8 cellular contexts compared by ENCODE assay signal in genomic region chr12:6278439-6279255, GRCh38. TPM values are rescaled to one million over a fixed set of nuclear protein-coding genes. Genes with fewer than 3 reads are reported as not detected.
A peak's percentile ranks its signal among the peaks of the same experiment; 100 is the strongest.
DNase-seq lines count a peak whose midpoint lies in the region; ATAC-seq and TF ChIP-seq lines count a peak whose summit lies in the region.

No MANE protein-coding gene starts in this region.

- peak overlapping the region; percentile 55 for H3K27ac Mint-ChIP-seq in activated naive CD8-positive, alpha-beta T cell

- peak overlapping the region; percentile 98 for H2AK5ac ChIP-seq in IMR-90 (ENCODE audit: low read depth, low read length)

- H3K14ac ChIP-seq in IMR-90 (replicated peaks; ENCODE audit: low read depth, low read length), result peak overlapping the region; percentile 37

- POLR2A ChIA-PET in IMR-90 (lab: Charles Lee; ENCODE audit: unreplicated experiment), result no interaction called here

- peaks cover 15% of the 10 kb centered on the region for H3K27me3 Mint-ChIP-seq in activated naive CD8-positive, alpha-beta T cell

- H3K4me3 Mint-ChIP-seq in activated naive CD8-positive, alpha-beta T cell, result peak overlapping the region; percentile 82

- H3K56ac ChIP-seq in IMR-90 (ENCODE audit: extremely low read depth, insufficient read depth, low read length), result no peak overlapping the region

- H4K8ac ChIP-seq in IMR-90 (ENCODE audit: low read depth in 2 of 2, low read length in 2 of 2), result peak overlapping the region; percentile 80 to 83

- peak overlapping the region; percentile 87; the same call in 2 of the 3 replicates for H2BK15ac ChIP-seq in IMR-90 (ENCODE audit: low read depth, low read length)

- peak overlapping the region; percentile 81 for H4K5ac ChIP-seq in IMR-90 (ENCODE audit: low read depth, low read length)

- peak; percentile 83 for TF ChIP-seq RAD21 in IMR-90 (IDR thresholded peaks at IDR 0.05; ENCODE audit: low read length)

- intact Hi-C loops in IMR-90 (cut with micrococcal nuclease), result loop anchor here (1.0 to 2.0 kb wide), 3 partner anchors 48 to 215 kb away; no protein-coding TSS in a partner anchor
- intact Hi-C loops in Right ventricle myocardium inferior (cut with DNase I), result loop anchor here (1.0 to 5.0 kb wide), 3 partner anchors 52 to 206 kb away; no protein-coding TSS in a partner anchor
- intact Hi-C loops in ovary (cut with DNase I), result loop anchor here (2.0 kb wide), 3 partner anchors 50 to 84 kb away; no protein-coding TSS in a partner anchor

- H3K4me1 ChIP-seq in IMR-90 (ENCODE audit: control insufficient read depth, insufficient read depth, low read length), result peaks cover 31% of the 10 kb centered on the region
- peaks cover 8% of the 10 kb centered on the region for H3K4me1 ChIP-seq in ovary (ENCODE audit: insufficient read depth)
- H3K4me1 ChIP-seq in thymus (ENCODE audit: control insufficient read depth, insufficient read depth, low read length), result peaks cover 2% of the 10 kb centered on the region

- H2AK9ac ChIP-seq in IMR-90 (replicated peaks; ENCODE audit: low read depth, low read length, poor library complexity), result peak overlapping the region; percentile 96

- peak overlapping the region; percentile 78; the same call in 1 of the 2 replicates for H3K23ac ChIP-seq in IMR-90 (ENCODE audit: low read depth, low read length)

- TF ChIP-seq CTCF in IMR-90 (conservative IDR thresholded peaks at IDR 0.05; ENCODE audit: low read depth, low read length) (peak; percentile 92), ovary (IDR thresholded peaks at IDR 0.05) (peak; percentile 53 to 99 (median 98))

- dilution Hi-C loops in IMR-90 (cut with HindIII; ENCODE audit: low sequenced_read_pairs, unreplicated experiment), result no loop called here

- peak; percentile 76 for ATAC-seq in GM21390 (IDR thresholded peaks at IDR 0.05; ENCODE audit: unreplicated experiment)
- peak; percentile 81 for ATAC-seq in IMR-90 (ENCODE audit: low read depth)
- peak; percentile 87 for ATAC-seq in SK-N-SH treated with all-trans-retinoic acid at 6 μM for 48 hours
- peak; percentile 95 for ATAC-seq in Right ventricle myocardium inferior

- H4K20me1 ChIP-seq in IMR-90 (ENCODE audit: insufficient read depth, low read length), result no peaks in the 10 kb centered on the region

- peak; percentile 50; the same call in 1 of the 2 replicates for TF ChIP-seq POLR2A in IMR-90 (IDR thresholded peaks at IDR 0.05; ENCODE audit: low read depth, low read length)
- TF ChIP-seq POLR2A in ovary (IDR thresholded peaks at IDR 0.05), result no peak

- H2AFZ ChIP-seq in IMR-90 (replicated peaks; ENCODE audit: low read length, poor library complexity), result peak overlapping the region; percentile 92

- H3K9me3 Mint-ChIP-seq in activated naive CD8-positive, alpha-beta T cell (ENCODE audit: low read depth), result no peaks in the 10 kb centered on the region

- peak overlapping the region; percentile 63 for H3K18ac ChIP-seq in IMR-90 (ENCODE audit: low read depth, low read length)

- H3K4ac ChIP-seq in IMR-90 (ENCODE audit: low read depth, low read length), result peak overlapping the region; percentile 95

- CTCF ChIA-PET in IMR-90 (lab: Yijun Ruan, JAX), result interaction anchor here (0.5 to 3.7 kb wide), 17 partner anchors 23 to 291 kb away, joined by 3 to 29 read pairs (median 3); no protein-coding TSS in a partner anchor

- H3K79me1 ChIP-seq in IMR-90 (ENCODE audit: low read depth in 1 of 2, low read length in 2 of 2), result peaks cover 0 to 6% of the 10 kb centered on the region in 2 experiments; a peak in 1 of 4 replicates

- H3K27me3 ChIP-seq in IMR-90 (ENCODE audit: control insufficient read depth, insufficient read depth, low read length), result no peaks in the 10 kb centered on the region
- no peaks in the 10 kb centered on the region for H3K27me3 ChIP-seq in ovary
- H3K27me3 ChIP-seq in thymus (ENCODE audit: control insufficient read depth, insufficient read depth), result peaks cover 12% of the 10 kb centered on the region

- peak overlapping the region; percentile 92 for H4K91ac ChIP-seq in IMR-90 (ENCODE audit: insufficient read depth, low read depth, low read length)

- peak overlapping the region; percentile 35 for H3K9ac ChIP-seq in IMR-90 (ENCODE audit: low read depth, low read length)

- BruUV-seq in IMR-90 (replicated peaks; lab: Mats Ljungman, UMichigan), result no TSS peak

- H3K9me3 ChIP-seq in IMR-90 (ENCODE audit: control insufficient read depth, insufficient read depth, low read length) (no peaks in the 10 kb centered on the region), ovary (no peaks in the 10 kb centered on the region), thymus (ENCODE audit: control insufficient read depth) (no peaks in the 10 kb centered on the region)

- WGBS in IMR-90 (ENCODE audit: extremely low coverage in 2 of 2, insufficient read length in 1 of 2), 2 experiments, result 14% methylated on average over 44 of the region's 88 CpGs; no CpG with 5 or more reads in 1 of the 2 experiments
- 8 to 24% (median 13%) methylated on average over 44 to 88 of the region's 88 CpGs for WGBS in ovary, 3 donors
- WGBS in thymus, result 11% methylated on average over 87 of the region's 88 CpGs

- no peaks in the 10 kb centered on the region for H3K36me3 ChIP-seq in IMR-90 (ENCODE audit: control insufficient read depth, insufficient read depth, low read length)
- no peaks in the 10 kb centered on the region for H3K36me3 ChIP-seq in ovary
- H3K36me3 ChIP-seq in thymus (ENCODE audit: control insufficient read depth, insufficient read depth), result no peaks in the 10 kb centered on the region

- DNase-seq in DMS 273 (lab: John Stamatoyannopoulos, UW; ENCODE audit: unreplicated experiment) (peak; percentile 88), IMR-90 (peak; percentile 74), Right ventricle myocardium inferior (ENCODE audit: missing footprints) (peak; percentile 92), ovary (peak; percentile 82 to 93 (median 87))

- peak overlapping the region; percentile 56 for H3K4me3 ChIP-seq in IMR-90 (ENCODE audit: insufficient read depth, low read depth, low read length)
- H3K4me3 ChIP-seq in ovary, result peak overlapping the region; percentile 51
- peak overlapping the region; percentile 63 for H3K4me3 ChIP-seq in thymus (ENCODE audit: low read length)

- no peaks in the 10 kb centered on the region for H3K36me3 Mint-ChIP-seq in activated naive CD8-positive, alpha-beta T cell

- peaks cover 30% of the 10 kb centered on the region for H3K9me1 ChIP-seq in IMR-90 (ENCODE audit: insufficient read depth, low read length)

- in situ Hi-C loops in IMR-90 (cut with MboI; ENCODE audit: low sequenced_read_pairs), result loop anchor here (5.0 to 25.0 kb wide), 3 partner anchors 71 to 816 kb away; no protein-coding TSS in a partner anchor

- H3K27ac ChIP-seq in IMR-90 (ENCODE audit: insufficient read depth, low read length) (peak overlapping the region; percentile 78), ovary (peak overlapping the region; percentile 60 to 85), thymus (ENCODE audit: low read depth) (peak overlapping the region; percentile 82)

- peak overlapping the region; percentile 97 for H2BK120ac ChIP-seq in IMR-90 (ENCODE audit: low read depth, low read length)

- peak overlapping the region; percentile 96 for H2BK20ac ChIP-seq in IMR-90 (ENCODE audit: low read depth, low read length)

- peak overlapping the region; percentile 90 for H2BK5ac ChIP-seq in IMR-90 (ENCODE audit: low read depth, low read length, poor library complexity, severe bottlenecking)

- H3K4me1 Mint-ChIP-seq in activated naive CD8-positive, alpha-beta T cell (ENCODE audit: low read depth), result peaks cover 6% of the 10 kb centered on the region

- H3K4me2 ChIP-seq in IMR-90 (ENCODE audit: low read depth, low read length), result peak overlapping the region; percentile 71

- TF ChIP-seq EP300 in ovary (IDR thresholded peaks at IDR 0.05), result no peak

TF ChIP-seq in IMR-90, 13 proteins besides CTCF, POLR2A, EP300 and RAD21 (continues in another document):
- TF ChIP-seq USF2 (IDR thresholded peaks at IDR 0.05; ENCODE audit: low read depth, low read length) (no peak), MAFK (IDR thresholded peaks at IDR 0.05; ENCODE audit: low read depth, low read length) (no peak), FOS (IDR thresholded peaks at IDR 0.05; ENCODE audit: low read depth, low read length) (peak; percentile 95), SMC3 (IDR thresholded peaks at IDR 0.05; ENCODE audit: low read depth, low read length) (peak; percentile 87), MAZ (IDR thresholded peaks at IDR 0.05; ENCODE audit: borderline replicate concordance, low read depth, low read length) (peak; percentile 91), NFE2L2 (IDR thresholded peaks at IDR 0.05; ENCODE audit: low read depth, low read length) (no peak)

TF ChIP-seq in SK-N-SH treated with all-trans-retinoic acid at 6 μM for 48 hours, 23 proteins besides CTCF, POLR2A, EP300 and RAD21:
- TF ChIP-seq ZNF565 (CRISPR knock-in tag; conservative IDR thresholded peaks at IDR 0.05; ENCODE audit: low read depth) (no peak), ZNF70 (CRISPR knock-in tag; IDR thresholded peaks at IDR 0.05) (0 out of 2 replicates have a peak, but pooled peaks have one; percentile 4)
TF ChIP-seq in SK-N-SH treated with all-trans-retinoic acid at 6 μM for 48 hours: peak in this region for 1.

RNA-seq across cellular contexts. Expression of gene PLEKHG6, which starts 31.8 kb away (rescaled TPM):
- total RNA-seq in IMR-90 (2012; rRNA removed), result under 0.01 TPM in 2 replicates
- polyA plus RNA-seq in IMR-90 (2012; rRNA removed), result 0.10 TPM in 2 replicates
- 0.05 and 0.07 TPM in 2 replicates for polyA plus RNA-seq in IMR-90 (2012; cell fraction: cytosol; rRNA removed)
- polyA plus RNA-seq in IMR-90 (2012; cell fraction: nucleus; rRNA removed; ENCODE audit: low replicate concordance), result 0.05 and 0.15 TPM in 2 replicates
- 0.49 TPM for total RNA-seq in Right ventricle myocardium inferior
- 1 to 10 TPM in 1 of 7 donors, under 1 TPM in 5, not detected in 1; 0.17 to 1.7 (median 0.51) TPM for total RNA-seq in ovary
- under 1 TPM in 1 of 2 donors, not detected in 1; 0.13 TPM for polyA plus RNA-seq in ovary
- 7.5 TPM for polyA plus RNA-seq in thymus

Comparison
In these comparisons a context has a peak if more than half of its experiments do, and no peak if none do; other contexts are left out.
1. Peak in every context shown above with its lines: DNase-seq, ATAC-seq, H3K4me3 ChIP-seq and H3K27ac ChIP-seq.